ENCODE assay signal across 1 cellular context in the genomic region with DNA sequence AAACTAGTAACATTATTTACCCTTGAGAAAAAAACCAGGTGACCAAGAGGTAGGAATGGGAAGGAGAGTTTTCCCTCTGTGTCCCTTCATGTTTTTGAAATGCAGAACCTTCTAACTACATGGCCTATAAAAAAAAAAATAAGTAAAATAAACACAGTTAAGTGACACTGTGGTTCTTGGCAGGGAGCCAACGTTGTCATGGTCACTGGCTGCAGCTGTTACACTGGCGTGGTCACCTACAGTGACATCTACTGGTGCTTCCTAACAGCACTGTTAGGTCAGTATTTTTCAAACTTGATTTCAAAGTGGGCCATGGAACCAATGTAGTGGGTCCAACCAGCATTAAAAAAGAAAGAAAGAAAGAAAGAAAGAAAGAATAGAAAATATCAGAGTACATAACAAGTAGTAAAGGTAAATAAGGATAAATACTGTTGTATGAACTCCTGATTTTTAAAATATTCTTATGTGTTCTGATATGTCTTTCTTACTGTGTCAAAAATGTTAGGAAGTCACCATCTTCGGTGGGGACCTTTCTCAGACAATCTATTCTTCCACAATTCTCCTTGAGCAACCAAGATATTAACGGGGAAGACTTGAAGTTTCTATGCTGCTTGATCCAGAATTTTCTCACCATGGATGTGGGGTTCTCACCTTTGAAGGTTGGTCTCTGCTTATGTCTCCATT.
TF ChIP-seq lines count a peak whose summit lies in the region.

No MANE protein-coding gene starts in this region.

TF ChIP-seq in GM12878, 131 proteins besides CTCF, POLR2A, EP300 and RAD21 (continued from another document and continues in another):
- TF ChIP-seq, protein P1, sequence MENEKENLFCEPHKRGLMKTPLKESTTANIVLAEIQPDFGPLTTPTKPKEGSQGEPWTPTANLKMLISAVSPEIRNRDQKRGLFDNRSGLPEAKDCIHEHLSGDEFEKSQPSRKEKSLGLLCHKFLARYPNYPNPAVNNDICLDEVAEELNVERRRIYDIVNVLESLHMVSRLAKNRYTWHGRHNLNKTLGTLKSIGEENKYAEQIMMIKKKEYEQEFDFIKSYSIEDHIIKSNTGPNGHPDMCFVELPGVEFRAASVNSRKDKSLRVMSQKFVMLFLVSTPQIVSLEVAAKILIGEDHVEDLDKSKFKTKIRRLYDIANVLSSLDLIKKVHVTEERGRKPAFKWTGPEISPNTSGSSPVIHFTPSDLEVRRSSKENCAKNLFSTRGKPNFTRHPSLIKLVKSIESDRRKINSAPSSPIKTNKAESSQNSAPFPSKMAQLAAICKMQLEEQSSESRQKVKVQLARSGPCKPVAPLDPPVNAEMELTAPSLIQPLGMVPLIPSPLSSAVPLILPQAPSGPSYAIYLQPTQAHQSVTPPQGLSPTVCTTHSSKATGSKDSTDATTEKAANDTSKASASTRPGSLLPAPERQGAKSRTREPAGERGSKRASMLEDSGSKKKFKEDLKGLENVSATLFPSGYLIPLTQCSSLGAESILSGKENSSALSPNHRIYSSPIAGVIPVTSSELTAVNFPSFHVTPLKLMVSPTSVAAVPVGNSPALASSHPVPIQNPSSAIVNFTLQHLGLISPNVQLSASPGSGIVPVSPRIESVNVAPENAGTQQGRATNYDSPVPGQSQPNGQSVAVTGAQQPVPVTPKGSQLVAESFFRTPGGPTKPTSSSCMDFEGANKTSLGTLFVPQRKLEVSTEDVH (IDR thresholded peaks at IDR 0.05; ENCODE audit: low read depth, partially characterized antibody): no peak
- TF ChIP-seq HCFC1 (IDR thresholded peaks at IDR 0.05; ENCODE audit: low read length) (no peak), SREBF1 (IDR thresholded peaks at IDR 0.05; ENCODE audit: low read length) (no peak), WRNIP1 (IDR thresholded peaks at IDR 0.05; ENCODE audit: borderline replicate concordance, low read depth, low read length) (no peak), YY1 (IDR thresholded peaks at IDR 0.05; ENCODE audit: low read depth, low read length) (peak; percentile 56; the same call in 1 of the 2 replicates), CHD4 (IDR thresholded peaks at IDR 0.05) (no peak), IKZF2 (IDR thresholded peaks at IDR 0.05) (no peak), LARP7 (IDR thresholded peaks at IDR 0.05) (no peak), SMARCA5 (IDR thresholded peaks at IDR 0.05) (no peak), PAX8 (IDR thresholded peaks at IDR 0.05) (no peak), NRF1 (conservative IDR thresholded peaks at IDR 0.05; ENCODE audit: low read depth, low read length) (no peak), KDM1A (IDR thresholded peaks at IDR 0.05; ENCODE audit: borderline replicate concordance) (no peak), SREBF2 (IDR thresholded peaks at IDR 0.05; ENCODE audit: low read length) (no peak), FOS (IDR thresholded peaks at IDR 0.05; ENCODE audit: borderline replicate concordance, extremely low read depth, insufficient read length) (no peak), HDAC6 (IDR thresholded peaks at IDR 0.05; ENCODE audit: unreplicated experiment) (no peak), MYB (IDR thresholded peaks at IDR 0.05; ENCODE audit: borderline replicate concordance, low read depth, low read length) (no peak), BHLHE40 (IDR thresholded peaks at IDR 0.05; ENCODE audit: borderline replicate concordance in 1 of 2, low read depth in 2 of 2, low read length in 1 of 2) (peak; percentile 45 to 51; a peak in 2 of 4 replicates), MXI1 (IDR thresholded peaks at IDR 0.05; ENCODE audit: low read depth, low read length) (peak; percentile 89), ZNF384 (IDR thresholded peaks at IDR 0.05; ENCODE audit: borderline replicate concordance, low read depth, low read length) (peak; percentile 90), IKZF1 (conservative IDR thresholded peaks at IDR 0.05) (no peak), CREB1 (IDR thresholded peaks at IDR 0.05; ENCODE audit: low read depth) (0 out of 2 replicates have a peak, but pooled peaks have one; percentile 3), ESRRA (IDR thresholded peaks at IDR 0.05; ENCODE audit: low read length) (no peak), RUNX3 (IDR thresholded peaks at IDR 0.05; ENCODE audit: low read length) (peak; percentile 89), CBFB (IDR thresholded peaks at IDR 0.05; ENCODE audit: low read depth) (no peak; the same call in 1 of the 2 replicates), PML (IDR thresholded peaks at IDR 0.05; ENCODE audit: low read length) (no peak), FOXK2 (IDR thresholded peaks at IDR 0.05) (no peak), BMI1 (IDR thresholded peaks at IDR 0.05; ENCODE audit: borderline replicate concordance) (peak; percentile 95), TCF12 (IDR thresholded peaks at IDR 0.05; ENCODE audit: low read depth, low read length) (peak; percentile 93), KAT2A (conservative IDR thresholded peaks at IDR 0.05; ENCODE audit: control insufficient read depth, low read depth, low read length) (no peak), POLR2AphosphoS5 (IDR thresholded peaks at IDR 0.05; ENCODE audit: low read length) (peak; percentile 81)
- TF ChIP-seq, protein P2, sequence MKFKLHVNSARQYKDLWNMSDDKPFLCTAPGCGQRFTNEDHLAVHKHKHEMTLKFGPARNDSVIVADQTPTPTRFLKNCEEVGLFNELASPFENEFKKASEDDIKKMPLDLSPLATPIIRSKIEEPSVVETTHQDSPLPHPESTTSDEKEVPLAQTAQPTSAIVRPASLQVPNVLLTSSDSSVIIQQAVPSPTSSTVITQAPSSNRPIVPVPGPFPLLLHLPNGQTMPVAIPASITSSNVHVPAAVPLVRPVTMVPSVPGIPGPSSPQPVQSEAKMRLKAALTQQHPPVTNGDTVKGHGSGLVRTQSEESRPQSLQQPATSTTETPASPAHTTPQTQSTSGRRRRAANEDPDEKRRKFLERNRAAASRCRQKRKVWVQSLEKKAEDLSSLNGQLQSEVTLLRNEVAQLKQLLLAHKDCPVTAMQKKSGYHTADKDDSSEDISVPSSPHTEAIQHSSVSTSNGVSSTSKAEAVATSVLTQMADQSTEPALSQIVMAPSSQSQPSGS (IDR thresholded peaks at IDR 0.05; ENCODE audit: low read length): no peak
- TF ChIP-seq, protein P3, sequence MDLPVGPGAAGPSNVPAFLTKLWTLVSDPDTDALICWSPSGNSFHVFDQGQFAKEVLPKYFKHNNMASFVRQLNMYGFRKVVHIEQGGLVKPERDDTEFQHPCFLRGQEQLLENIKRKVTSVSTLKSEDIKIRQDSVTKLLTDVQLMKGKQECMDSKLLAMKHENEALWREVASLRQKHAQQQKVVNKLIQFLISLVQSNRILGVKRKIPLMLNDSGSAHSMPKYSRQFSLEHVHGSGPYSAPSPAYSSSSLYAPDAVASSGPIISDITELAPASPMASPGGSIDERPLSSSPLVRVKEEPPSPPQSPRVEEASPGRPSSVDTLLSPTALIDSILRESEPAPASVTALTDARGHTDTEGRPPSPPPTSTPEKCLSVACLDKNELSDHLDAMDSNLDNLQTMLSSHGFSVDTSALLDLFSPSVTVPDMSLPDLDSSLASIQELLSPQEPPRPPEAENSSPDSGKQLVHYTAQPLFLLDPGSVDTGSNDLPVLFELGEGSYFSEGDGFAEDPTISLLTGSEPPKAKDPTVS (IDR thresholded peaks at IDR 0.05; ENCODE audit: low read depth, low read length): no peak
- TF ChIP-seq, protein P4, sequence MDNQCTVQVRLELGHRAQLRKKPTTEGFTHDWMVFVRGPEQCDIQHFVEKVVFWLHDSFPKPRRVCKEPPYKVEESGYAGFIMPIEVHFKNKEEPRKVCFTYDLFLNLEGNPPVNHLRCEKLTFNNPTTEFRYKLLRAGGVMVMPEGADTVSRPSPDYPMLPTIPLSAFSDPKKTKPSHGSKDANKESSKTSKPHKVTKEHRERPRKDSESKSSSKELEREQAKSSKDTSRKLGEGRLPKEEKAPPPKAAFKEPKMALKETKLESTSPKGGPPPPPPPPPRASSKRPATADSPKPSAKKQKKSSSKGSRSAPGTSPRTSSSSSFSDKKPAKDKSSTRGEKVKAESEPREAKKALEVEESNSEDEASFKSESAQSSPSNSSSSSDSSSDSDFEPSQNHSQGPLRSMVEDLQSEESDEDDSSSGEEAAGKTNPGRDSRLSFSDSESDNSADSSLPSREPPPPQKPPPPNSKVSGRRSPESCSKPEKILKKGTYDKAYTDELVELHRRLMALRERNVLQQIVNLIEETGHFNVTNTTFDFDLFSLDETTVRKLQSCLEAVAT (IDR thresholded peaks at IDR 0.05): no peak
- TF ChIP-seq, protein P5, sequence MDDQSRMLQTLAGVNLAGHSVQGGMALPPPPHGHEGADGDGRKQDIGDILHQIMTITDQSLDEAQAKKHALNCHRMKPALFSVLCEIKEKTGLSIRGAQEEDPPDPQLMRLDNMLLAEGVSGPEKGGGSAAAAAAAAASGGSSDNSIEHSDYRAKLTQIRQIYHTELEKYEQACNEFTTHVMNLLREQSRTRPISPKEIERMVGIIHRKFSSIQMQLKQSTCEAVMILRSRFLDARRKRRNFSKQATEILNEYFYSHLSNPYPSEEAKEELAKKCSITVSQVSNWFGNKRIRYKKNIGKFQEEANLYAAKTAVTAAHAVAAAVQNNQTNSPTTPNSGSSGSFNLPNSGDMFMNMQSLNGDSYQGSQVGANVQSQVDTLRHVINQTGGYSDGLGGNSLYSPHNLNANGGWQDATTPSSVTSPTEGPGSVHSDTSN (IDR thresholded peaks at IDR 0.05; ENCODE audit: insufficient replicate concordance, low read depth, low read length): peak; percentile 54
- TF ChIP-seq, protein P6, sequence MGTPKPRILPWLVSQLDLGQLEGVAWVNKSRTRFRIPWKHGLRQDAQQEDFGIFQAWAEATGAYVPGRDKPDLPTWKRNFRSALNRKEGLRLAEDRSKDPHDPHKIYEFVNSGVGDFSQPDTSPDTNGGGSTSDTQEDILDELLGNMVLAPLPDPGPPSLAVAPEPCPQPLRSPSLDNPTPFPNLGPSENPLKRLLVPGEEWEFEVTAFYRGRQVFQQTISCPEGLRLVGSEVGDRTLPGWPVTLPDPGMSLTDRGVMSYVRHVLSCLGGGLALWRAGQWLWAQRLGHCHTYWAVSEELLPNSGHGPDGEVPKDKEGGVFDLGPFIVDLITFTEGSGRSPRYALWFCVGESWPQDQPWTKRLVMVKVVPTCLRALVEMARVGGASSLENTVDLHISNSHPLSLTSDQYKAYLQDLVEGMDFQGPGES (IDR thresholded peaks at IDR 0.05): no peak
- TF ChIP-seq, protein P7, sequence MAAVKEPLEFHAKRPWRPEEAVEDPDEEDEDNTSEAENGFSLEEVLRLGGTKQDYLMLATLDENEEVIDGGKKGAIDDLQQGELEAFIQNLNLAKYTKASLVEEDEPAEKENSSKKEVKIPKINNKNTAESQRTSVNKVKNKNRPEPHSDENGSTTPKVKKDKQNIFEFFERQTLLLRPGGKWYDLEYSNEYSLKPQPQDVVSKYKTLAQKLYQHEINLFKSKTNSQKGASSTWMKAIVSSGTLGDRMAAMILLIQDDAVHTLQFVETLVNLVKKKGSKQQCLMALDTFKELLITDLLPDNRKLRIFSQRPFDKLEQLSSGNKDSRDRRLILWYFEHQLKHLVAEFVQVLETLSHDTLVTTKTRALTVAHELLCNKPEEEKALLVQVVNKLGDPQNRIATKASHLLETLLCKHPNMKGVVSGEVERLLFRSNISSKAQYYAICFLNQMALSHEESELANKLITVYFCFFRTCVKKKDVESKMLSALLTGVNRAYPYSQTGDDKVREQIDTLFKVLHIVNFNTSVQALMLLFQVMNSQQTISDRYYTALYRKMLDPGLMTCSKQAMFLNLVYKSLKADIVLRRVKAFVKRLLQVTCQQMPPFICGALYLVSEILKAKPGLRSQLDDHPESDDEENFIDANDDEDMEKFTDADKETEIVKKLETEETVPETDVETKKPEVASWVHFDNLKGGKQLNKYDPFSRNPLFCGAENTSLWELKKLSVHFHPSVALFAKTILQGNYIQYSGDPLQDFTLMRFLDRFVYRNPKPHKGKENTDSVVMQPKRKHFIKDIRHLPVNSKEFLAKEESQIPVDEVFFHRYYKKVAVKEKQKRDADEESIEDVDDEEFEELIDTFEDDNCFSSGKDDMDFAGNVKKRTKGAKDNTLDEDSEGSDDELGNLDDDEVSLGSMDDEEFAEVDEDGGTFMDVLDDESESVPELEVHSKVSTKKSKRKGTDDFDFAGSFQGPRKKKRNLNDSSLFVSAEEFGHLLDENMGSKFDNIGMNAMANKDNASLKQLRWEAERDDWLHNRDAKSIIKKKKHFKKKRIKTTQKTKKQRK (IDR thresholded peaks at IDR 0.05; ENCODE audit: low read depth, low read length): no peak
- TF ChIP-seq, protein P8, sequence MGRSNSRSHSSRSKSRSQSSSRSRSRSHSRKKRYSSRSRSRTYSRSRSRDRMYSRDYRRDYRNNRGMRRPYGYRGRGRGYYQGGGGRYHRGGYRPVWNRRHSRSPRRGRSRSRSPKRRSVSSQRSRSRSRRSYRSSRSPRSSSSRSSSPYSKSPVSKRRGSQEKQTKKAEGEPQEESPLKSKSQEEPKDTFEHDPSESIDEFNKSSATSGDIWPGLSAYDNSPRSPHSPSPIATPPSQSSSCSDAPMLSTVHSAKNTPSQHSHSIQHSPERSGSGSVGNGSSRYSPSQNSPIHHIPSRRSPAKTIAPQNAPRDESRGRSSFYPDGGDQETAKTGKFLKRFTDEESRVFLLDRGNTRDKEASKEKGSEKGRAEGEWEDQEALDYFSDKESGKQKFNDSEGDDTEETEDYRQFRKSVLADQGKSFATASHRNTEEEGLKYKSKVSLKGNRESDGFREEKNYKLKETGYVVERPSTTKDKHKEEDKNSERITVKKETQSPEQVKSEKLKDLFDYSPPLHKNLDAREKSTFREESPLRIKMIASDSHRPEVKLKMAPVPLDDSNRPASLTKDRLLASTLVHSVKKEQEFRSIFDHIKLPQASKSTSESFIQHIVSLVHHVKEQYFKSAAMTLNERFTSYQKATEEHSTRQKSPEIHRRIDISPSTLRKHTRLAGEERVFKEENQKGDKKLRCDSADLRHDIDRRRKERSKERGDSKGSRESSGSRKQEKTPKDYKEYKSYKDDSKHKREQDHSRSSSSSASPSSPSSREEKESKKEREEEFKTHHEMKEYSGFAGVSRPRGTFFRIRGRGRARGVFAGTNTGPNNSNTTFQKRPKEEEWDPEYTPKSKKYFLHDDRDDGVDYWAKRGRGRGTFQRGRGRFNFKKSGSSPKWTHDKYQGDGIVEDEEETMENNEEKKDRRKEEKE (IDR thresholded peaks at IDR 0.05): no peak
- TF ChIP-seq, protein P9, sequence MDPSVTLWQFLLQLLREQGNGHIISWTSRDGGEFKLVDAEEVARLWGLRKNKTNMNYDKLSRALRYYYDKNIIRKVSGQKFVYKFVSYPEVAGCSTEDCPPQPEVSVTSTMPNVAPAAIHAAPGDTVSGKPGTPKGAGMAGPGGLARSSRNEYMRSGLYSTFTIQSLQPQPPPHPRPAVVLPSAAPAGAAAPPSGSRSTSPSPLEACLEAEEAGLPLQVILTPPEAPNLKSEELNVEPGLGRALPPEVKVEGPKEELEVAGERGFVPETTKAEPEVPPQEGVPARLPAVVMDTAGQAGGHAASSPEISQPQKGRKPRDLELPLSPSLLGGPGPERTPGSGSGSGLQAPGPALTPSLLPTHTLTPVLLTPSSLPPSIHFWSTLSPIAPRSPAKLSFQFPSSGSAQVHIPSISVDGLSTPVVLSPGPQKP (IDR thresholded peaks at IDR 0.05; ENCODE audit: low read depth, low read length): no peak
- TF ChIP-seq, protein P10, sequence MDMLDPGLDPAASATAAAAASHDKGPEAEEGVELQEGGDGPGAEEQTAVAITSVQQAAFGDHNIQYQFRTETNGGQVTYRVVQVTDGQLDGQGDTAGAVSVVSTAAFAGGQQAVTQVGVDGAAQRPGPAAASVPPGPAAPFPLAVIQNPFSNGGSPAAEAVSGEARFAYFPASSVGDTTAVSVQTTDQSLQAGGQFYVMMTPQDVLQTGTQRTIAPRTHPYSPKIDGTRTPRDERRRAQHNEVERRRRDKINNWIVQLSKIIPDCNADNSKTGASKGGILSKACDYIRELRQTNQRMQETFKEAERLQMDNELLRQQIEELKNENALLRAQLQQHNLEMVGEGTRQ (IDR thresholded peaks at IDR 0.05; ENCODE audit: borderline replicate concordance, low read depth, low read length): no peak
